ENCODE assay signal across 14 cellular contexts in genomic region chr9:37156781-37157356, GRCh38. TPM values are rescaled to one million over a fixed set of nuclear protein-coding genes. Genes with fewer than 3 reads are reported as not detected.
A peak's percentile ranks its signal among the peaks of the same experiment; 100 is the strongest.
DNase-seq lines count a peak whose midpoint lies in the region; ATAC-seq and TF ChIP-seq lines count a peak whose summit lies in the region.
"Had no signal": no experiment of that assay in that cellular context is flagged by ENCODE, and none has a peak within 500 bp of the region (broad histone marks: within the 10 kb centered on the region; RNA-seq: fewer than 3 reads in every experiment).

No MANE protein-coding gene starts in this region.

- H3K36me3 Mint-ChIP-seq in stimulated activated naive CD8-positive, alpha-beta T cell treated with anti-CD3 and anti-CD28 coated beads, Interleukin-15, Interleukin-2, amounts not matched to agents 100 ng/mL and 50 ng/mL, for 24 hours (ENCODE audit: low read depth): peaks cover 71% of the 10 kb centered on the region
- peaks cover 5% of the 10 kb centered on the region for H3K36me3 Mint-ChIP-seq in T-helper 17 cell (ENCODE audit: low read depth)

- no peaks in the 10 kb centered on the region for H3K9me3 ChIP-seq in T-helper 17 cell (ENCODE audit: control insufficient read depth, low read length, poor library complexity, severe bottlenecking)
- no peaks in the 10 kb centered on the region for H3K9me3 ChIP-seq in gastroesophageal sphincter
- H3K9me3 ChIP-seq: esophagus muscularis mucosa, mucosa of descending colon had no signal

- peaks cover 0 to 37% of the 10 kb centered on the region in 2 donors for H3K36me3 ChIP-seq in gastroesophageal sphincter
- H3K36me3 ChIP-seq: cardiac muscle cell had no signal

- no peaks in the 10 kb centered on the region for H3K27me3 Mint-ChIP-seq in stimulated activated naive CD8-positive, alpha-beta T cell treated with anti-CD3 and anti-CD28 coated beads, Interleukin-15, Interleukin-2, amounts not matched to agents 100 ng/mL and 50 ng/mL, for 24 hours
- H3K27me3 Mint-ChIP-seq in T-helper 17 cell: no peaks in the 10 kb centered on the region

- no peak overlapping the region for H3K27ac ChIP-seq in gastroesophageal sphincter
- H3K27ac ChIP-seq: cardiac muscle cell, esophagus muscularis mucosa had no signal

- 87 to 93% methylated on average over 4 of the region's 4 CpGs for WGBS in gastroesophageal sphincter (ENCODE audit: low coverage in 1 of 2), 2 donors

- no peak for TF ChIP-seq POLR2A in gastroesophageal sphincter (IDR thresholded peaks at IDR 0.05)

- H3K4me1 Mint-ChIP-seq in stimulated activated naive CD8-positive, alpha-beta T cell treated with anti-CD3 and anti-CD28 coated beads, Interleukin-15, Interleukin-2, amounts not matched to agents 100 ng/mL and 50 ng/mL, for 24 hours (ENCODE audit: low read depth): peaks cover 31% of the 10 kb centered on the region
- H3K4me1 Mint-ChIP-seq in T-helper 17 cell: peaks cover 16% of the 10 kb centered on the region

- no peak for ATAC-seq in stimulated activated naive CD8-positive, alpha-beta T cell treated with anti-CD3 and anti-CD28 coated beads, Interleukin-15, Interleukin-2, amounts not matched to agents 100 U/mL and 50 U/mL, for 24 hours
- no peak for ATAC-seq in T-helper 17 cell
- no peak for ATAC-seq in gastroesophageal sphincter
- ATAC-seq: mucosa of descending colon had no signal

- no peaks in the 10 kb centered on the region for H3K4me1 ChIP-seq in gastroesophageal sphincter
- H3K4me1 ChIP-seq: esophagus muscularis mucosa had no signal

- no peaks in the 10 kb centered on the region for H3K27me3 ChIP-seq in gastroesophageal sphincter
- H3K27me3 ChIP-seq: cardiac muscle cell, esophagus muscularis mucosa had no signal

- H3K4me3 Mint-ChIP-seq in stimulated activated naive CD8-positive, alpha-beta T cell treated with anti-CD3 and anti-CD28 coated beads, Interleukin-15, Interleukin-2, amounts not matched to agents 100 ng/mL and 50 ng/mL, for 24 hours: no peak overlapping the region
- no peak overlapping the region for H3K4me3 Mint-ChIP-seq in T-helper 17 cell

- DNase-seq in stimulated activated naive CD8-positive, alpha-beta T cell treated with anti-CD3 and anti-CD28 coated beads, Interleukin-15, Interleukin-2, amounts not matched to agents 100 U/mL and 50 U/mL, for 24 hours: no peak
- DNase-seq in T-helper 17 cell: no peak
- peak; percentile 53 for DNase-seq in fibroblast of pulmonary artery (ENCODE audit: low read depth)
- no peak for DNase-seq in anterior cingulate cortex (lab: John Stamatoyannopoulos, UW)
- no peak for DNase-seq in activated gamma-delta T cell (lab: John Stamatoyannopoulos, UW)
- no peak for DNase-seq in inferior parietal cortex (ENCODE audit: extremely low spot score)
- DNase-seq: activated CD4-positive, alpha-beta T cell treated with anti-CD3 and anti-CD28 coated beads for 4 hours; DMS79 treated with DMSO at 0.1 percent for 48 hours; mucosa of descending colon; stimulated activated CD4-positive, alpha-beta T cell treated with anti-CD3 and anti-CD28 coated beads, Interleukin-1b, Interleukin-23, amount 100 ng/mL, for 48 hours had no signal

- no peak for TF ChIP-seq EP300 in gastroesophageal sphincter (IDR thresholded peaks at IDR 0.05)

- peak overlapping the region; percentile 12 for H3K27ac Mint-ChIP-seq in stimulated activated naive CD8-positive, alpha-beta T cell treated with anti-CD3 and anti-CD28 coated beads, Interleukin-15, Interleukin-2, amounts not matched to agents 100 ng/mL and 50 ng/mL, for 24 hours
- H3K27ac Mint-ChIP-seq in T-helper 17 cell: peak overlapping the region; percentile 47

- H3K4me3 ChIP-seq in fibroblast of pulmonary artery (replicated peaks; ENCODE audit: low read depth, low read length) (no peak overlapping the region), gastroesophageal sphincter (no peak overlapping the region)
- H3K4me3 ChIP-seq: cardiac muscle cell, esophagus muscularis mucosa, mucosa of descending colon had no signal

- H3K9me3 Mint-ChIP-seq in stimulated activated naive CD8-positive, alpha-beta T cell treated with anti-CD3 and anti-CD28 coated beads, Interleukin-15, Interleukin-2, amounts not matched to agents 100 ng/mL and 50 ng/mL, for 24 hours: no peaks in the 10 kb centered on the region

- TF ChIP-seq CTCF in fibroblast of pulmonary artery (IDR thresholded peaks at IDR 0.05; ENCODE audit: low read length, missing control alignments) (no peak), gastroesophageal sphincter (IDR thresholded peaks at IDR 0.05) (no peak)

RNA-seq across cellular contexts. Expression of gene ZCCHC7, which starts 36.5 kb away (rescaled TPM):
- total RNA-seq in T-helper 17 cell (10 to 100 TPM; 33.4 to 33.6 TPM), gastroesophageal sphincter (10 to 100 TPM; 12.1 to 23.5 (median 17.6) TPM)
